In genomic region chr16:57576429-57576870, GRCh38 we compare ENCODE assay signal across 9 cellular contexts. TPM values are rescaled to one million over a fixed set of nuclear protein-coding genes. Genes with fewer than 3 reads are reported as not detected.
A peak's percentile ranks its signal among the peaks of the same experiment; 100 is the strongest.
DNase-seq lines count a peak whose midpoint lies in the region; ATAC-seq, FAIRE-seq and TF ChIP-seq lines count a peak whose summit lies in the region.
"Had no signal": no experiment of that assay in that cellular context is flagged by ENCODE, and none has a peak within 500 bp of the region (broad histone marks: within the 10 kb centered on the region; RNA-seq: fewer than 3 reads in every experiment).

No MANE protein-coding gene starts in this region.

- in situ Hi-C loops in transverse colon (cut with MboI; ENCODE audit: low pct_ligation_motif_present in 1 of 4, low pct_unique_long_range_greater_than_20kb in 1 of 4, low sequenced_read_pairs in 3 of 4): no loop called here

- POLR2A ChIA-PET in CD4-positive, alpha-beta memory T cell (lab: Charles Lee; ENCODE audit: partially characterized antibody): interaction anchor here (0.7 to 3.0 kb wide), 5 partner anchors 16 to 159 kb away, joined by 3 to 9 read pairs (median 4); partner anchors contain the start of genes CCDC102A and KATNB1

- no peaks in the 10 kb centered on the region for H3K9me3 Mint-ChIP-seq in CD4-positive, alpha-beta memory T cell

- FAIRE-seq in frontal cortex (lab: Jason Lieb, UNC) (no peak), pancreas (lab: Jason Lieb, UNC) (no peak)

- peaks cover 30% of the 10 kb centered on the region for H3K4me1 ChIP-seq in CD4-positive, alpha-beta memory T cell (ENCODE audit: insufficient read depth, low read length)
- H3K4me1 ChIP-seq in pancreas: no peaks in the 10 kb centered on the region
- H3K4me1 ChIP-seq in transverse colon: peaks cover 0 to 4% (median 0%) of the 10 kb centered on the region in 4 donors

- peak overlapping the region in 2 of 8 donors; percentile 21 to 27 for H3K4me3 Mint-ChIP-seq in CD4-positive, alpha-beta memory T cell

- 18 to 25% methylated on average over 16 of the region's 16 CpGs for WGBS in pancreas, 2 donors
- WGBS in transverse colon (ENCODE audit: low coverage in 1 of 2), 2 donors: 21 to 100% methylated on average over 1 to 16 of the region's 16 CpGs

- H3K36me3 Mint-ChIP-seq in CD4-positive, alpha-beta memory T cell: peaks cover 0 to 2% of the 10 kb centered on the region in 2 donors

- H3K27me3 ChIP-seq in CD4-positive, alpha-beta memory T cell (ENCODE audit: insufficient read depth, low read length): no peaks in the 10 kb centered on the region
- no peaks in the 10 kb centered on the region for H3K27me3 ChIP-seq in pancreas
- no peaks in the 10 kb centered on the region for H3K27me3 ChIP-seq in transverse colon

- H3K4me1 Mint-ChIP-seq in CD4-positive, alpha-beta memory T cell: peaks cover 15 to 43% (median 31%) of the 10 kb centered on the region in 4 donors

- no peak for TF ChIP-seq POLR2A in transverse colon (IDR thresholded peaks at IDR 0.05)

- no peaks in the 10 kb centered on the region for H3K9me3 ChIP-seq in CD4-positive, alpha-beta memory T cell (ENCODE audit: control insufficient read depth in 1 of 2, low read length in 2 of 2)
- H3K9me3 ChIP-seq in pancreas (no peaks in the 10 kb centered on the region), transverse colon (no peaks in the 10 kb centered on the region)

- H3K27me3 Mint-ChIP-seq in CD4-positive, alpha-beta memory T cell: no peaks in the 10 kb centered on the region

- intact Hi-C loops in CD4-positive, alpha-beta memory T cell (cut with micrococcal nuclease): loop anchor here (1.0 to 5.0 kb wide), 7 partner anchors 15 to 424 kb away; partner anchors contain the start of genes KATNB1, USB1 and ZNF319
- intact Hi-C loops in pancreas (cut with DNase I) (loop anchor here in 1 of 3 donors (10.0 kb wide), 2 partner anchors 148 to 438 kb away; no protein-coding TSS in a partner anchor), transverse colon (cut with DNase I; ENCODE audit: low total_unique reads) (loop anchor here (10.0 kb wide), 1 partner anchor 418 kb away; no protein-coding TSS in a partner anchor)

- peak; percentile 69 to 79 (median 73) for DNase-seq in CD4-positive, alpha-beta memory T cell
- DNase-seq in LNCaP clone FGC (ENCODE audit: low read depth) (peak; percentile 25), SHP77 (lab: John Stamatoyannopoulos, UW) (peak; percentile 44 to 50), frontal cortex (ENCODE audit: low spot score in 2 of 2) (peak; percentile 72 to 80), pancreas (peak; percentile 53 to 91 (median 82)), transverse colon (peak; percentile 81)
- peak; percentile 71 for DNase-seq in activated T-helper 9 cell treated with anti-CD3 and anti-CD28 coated beads, Interleukin-2, amount 50 U/mL, for 16 hours (ENCODE audit: low read depth)

- H3K27ac Mint-ChIP-seq in CD4-positive, alpha-beta memory T cell: peak overlapping the region in 5 of 7 donors; percentile 6 to 65 (median 42)

- CTCF ChIA-PET in CD4-positive, alpha-beta memory T cell (lab: Charles Lee; ENCODE audit: partially characterized antibody): interaction anchor here (0.6 to 8.9 kb wide), 34 partner anchors 10 to 550 kb away, joined by 3 to 190 read pairs (median 4); partner anchors contain the start of genes ADGRG5, CCDC102A and KATNB1

- H3K27ac ChIP-seq in CD4-positive, alpha-beta memory T cell (ENCODE audit: low read depth, low read length): no peak overlapping the region
- H3K27ac ChIP-seq in pancreas (no peak overlapping the region), transverse colon (no peak overlapping the region)
- H3K27ac ChIP-seq: SK-N-MC had no signal

- H3K4me3 ChIP-seq in CD4-positive, alpha-beta memory T cell (ENCODE audit: low read length in 2 of 2): no peak overlapping the region
- H3K4me3 ChIP-seq in LNCaP clone FGC (ENCODE audit: low read depth, low read length) (no peak overlapping the region), pancreas (no peak overlapping the region), transverse colon (no peak overlapping the region)
- H3K4me3 ChIP-seq: SK-N-MC had no signal

- no peak for TF ChIP-seq EP300 in transverse colon (IDR thresholded peaks at IDR 0.05; ENCODE audit: low read depth)

- TF ChIP-seq CTCF in LNCaP clone FGC (IDR thresholded peaks at IDR 0.05; ENCODE audit: control insufficient read depth, extremely low read depth, insufficient read depth) (peak; percentile 97), pancreas (IDR thresholded peaks at IDR 0.05) (peak; percentile 83 to 93 (median 91)), transverse colon (IDR thresholded peaks at IDR 0.05) (peak; percentile 85 to 93 (median 91))

- H3K36me3 ChIP-seq in CD4-positive, alpha-beta memory T cell (ENCODE audit: insufficient read depth, low read length): no peaks in the 10 kb centered on the region
- H3K36me3 ChIP-seq in pancreas (no peaks in the 10 kb centered on the region), transverse colon (no peaks in the 10 kb centered on the region)

- ATAC-seq in GM19463 (IDR thresholded peaks at IDR 0.05; ENCODE audit: unreplicated experiment): peak; percentile 72
- peak; percentile 81 to 94 (median 91) for ATAC-seq in pancreas

RNA-seq across cellular contexts. Expression of gene ADGRG5, which starts 34.0 kb away (rescaled TPM):
- 1 to 10 TPM; 1.5 to 3.0 TPM for total RNA-seq in CD4-positive, alpha-beta memory T cell
- polyA plus RNA-seq in CD4-positive, alpha-beta memory T cell: 1 to 10 TPM; 2.3 to 3.8 TPM
- total RNA-seq in frontal cortex (under 0.01 TPM), pancreas (under 1 TPM; 0.09 to 0.66 (median 0.23) TPM), transverse colon (1 to 10 TPM in 2 of 4 donors, under 1 TPM in 1, not detected in 1; 0.41 to 1.9 (median 1.9) TPM)
- polyA plus RNA-seq in pancreas: under 1 TPM; 0.19 to 0.38 TPM

RNA-seq across cellular contexts. Expression of gene CCDC102A, which starts 40.1 kb away (rescaled TPM):
- total RNA-seq in CD4-positive, alpha-beta memory T cell: 1 to 10 TPM; 4.7 to 5.4 TPM
- 1 to 10 TPM; 1.2 to 9.9 TPM for polyA plus RNA-seq in CD4-positive, alpha-beta memory T cell
- total RNA-seq in frontal cortex: 0.82 TPM
- 1 to 10 TPM; 2.2 to 5.8 (median 2.9) TPM for total RNA-seq in pancreas
- polyA plus RNA-seq in pancreas: 1 to 10 TPM; 2.8 to 3.5 TPM
- 10 to 100 TPM in 1 of 4 donors, 1 to 10 TPM in 3; 2.2 to 17.7 (median 3.7) TPM for total RNA-seq in transverse colon

RNA-seq across cellular contexts. Expression of gene ADGRG1, which starts 52.0 kb away (rescaled TPM):
- under 1 TPM; 0.33 to 0.41 TPM for total RNA-seq in CD4-positive, alpha-beta memory T cell
- polyA plus RNA-seq in CD4-positive, alpha-beta memory T cell: under 1 TPM in 1 of 2 donors, not detected in 1; 0.53 TPM
- total RNA-seq in frontal cortex: 19.6 TPM
- 100 to 1,000 TPM in 1 of 6 donors, 10 to 100 TPM in 5; 51.3 to 102 (median 94.0) TPM for total RNA-seq in pancreas
- polyA plus RNA-seq in pancreas: 10 to 100 TPM; 36.4 to 47.6 TPM
- total RNA-seq in transverse colon: 10 to 100 TPM; 40.0 to 55.3 (median 45.7) TPM

Comparison
In these comparisons a context has a peak if more than half of its experiments do, and no peak if none do; other contexts are left out.
1. DNase-seq: peak in every context shown above with its lines; median percentile 82 in pancreas; 81 in transverse colon; 76 in frontal cortex; 73 in CD4-positive, alpha-beta memory T cell; 71 in activated T-helper 9 cell treated with anti-CD3 and anti-CD28 coated beads, Interleukin-2, amount 50 U/mL, for 16 hours; 47 in SHP77; 25 in LNCaP clone FGC.
2. RNA of gene ADGRG1, which starts 52.0 kb away (total RNA-seq): 51.3 to 102 TPM in pancreas, 40.0 to 55.3 TPM in transverse colon and 19.6 TPM in frontal cortex (single experiment); 0.33 to 0.41 TPM in CD4-positive, alpha-beta memory T cell; every median in the first group is over 10 times any median in the second.
3. Peak in every context shown above with its lines, with median percentiles within 50 percentile points of each other: CTCF ChIP-seq.